In genomic region chr2:217356142-217356541, GRCh38 we compare ENCODE assay signal across 14 cellular contexts.
DNase-seq lines count a peak whose midpoint lies in the region; ATAC-seq and TF ChIP-seq lines count a peak whose summit lies in the region.
"Had no signal": no experiment of that assay in that cellular context is flagged by ENCODE, and none has a peak within 500 bp of the region (broad histone marks: within the 10 kb centered on the region; RNA-seq: fewer than 3 reads in every experiment).

No MANE protein-coding gene starts in this region.

- H3K4me3 ChIP-seq in IMR-90 (ENCODE audit: insufficient read depth, low read depth, low read length) (no peak overlapping the region), coronary artery (no peak overlapping the region), osteoblast (ENCODE audit: insufficient read depth, low read length) (no peak overlapping the region), thyroid gland (replicated peaks in 1 of 3) (no peak overlapping the region), suprapubic skin (no peak overlapping the region)
- H3K4me3 ChIP-seq: A549; BLaER1 treated with 17β-estradiol and CSF1 and Interleukin-3, amounts not matched to agents 10 nM and 100 nM; PC-9 had no signal

- peak overlapping the region; percentile 82 for H2BK120ac ChIP-seq in IMR-90 (ENCODE audit: low read depth, low read length)

- H3K79me1 ChIP-seq in IMR-90 (ENCODE audit: low read depth in 1 of 2, low read length in 2 of 2) = peaks cover 0 to 6% of the 10 kb centered on the region in 2 experiments; a peak in 2 of 4 replicates

- peak overlapping the region; percentile 52; the same call in 2 of the 3 replicates for H2BK15ac ChIP-seq in IMR-90 (ENCODE audit: low read depth, low read length)

- no CpG with 5 or more reads among the region's 1 CpG for WGBS in IMR-90 (ENCODE audit: extremely low coverage in 2 of 2, insufficient read length in 1 of 2), 2 experiments
- 95 to 100% methylated on average over 1 of the region's 1 CpG for WGBS in thyroid gland, 2 donors
- 95% methylated on average over 1 of the region's 1 CpG for WGBS in suprapubic skin

- dilution Hi-C loops in IMR-90 (cut with HindIII; ENCODE audit: low sequenced_read_pairs, unreplicated experiment) = no loop called here

- peaks cover 10% of the 10 kb centered on the region for H3K9me1 ChIP-seq in IMR-90 (ENCODE audit: insufficient read depth, low read length)

- peak overlapping the region; percentile 82 for H3K4ac ChIP-seq in IMR-90 (ENCODE audit: low read depth, low read length)

- H2BK5ac ChIP-seq in IMR-90 (ENCODE audit: low read depth, low read length, poor library complexity, severe bottlenecking) = no peak overlapping the region

- BruUV-seq in IMR-90 (replicated peaks; lab: Mats Ljungman, UMichigan) = no TSS peak

- TF ChIP-seq RAD21 in IMR-90 (IDR thresholded peaks at IDR 0.05; ENCODE audit: low read length) = no peak

- H3K56ac ChIP-seq in IMR-90 (ENCODE audit: extremely low read depth, insufficient read depth, low read length) = no peak overlapping the region

- H3K4me2 ChIP-seq in IMR-90 (ENCODE audit: low read depth, low read length) (no peak overlapping the region), osteoblast (ENCODE audit: insufficient read depth, low read length) (peak overlapping the region; percentile 73)
- H3K4me2 ChIP-seq: A549, PC-9 had no signal

- in situ Hi-C loops in IMR-90 (cut with MboI; ENCODE audit: low sequenced_read_pairs) = no loop called here

- H3K9me3 ChIP-seq in IMR-90 (ENCODE audit: control insufficient read depth, insufficient read depth, low read length) = no peaks in the 10 kb centered on the region
- H3K9me3 ChIP-seq in osteoblast (ENCODE audit: low read depth, low read length) = no peaks in the 10 kb centered on the region
- no peaks in the 10 kb centered on the region for H3K9me3 ChIP-seq in thyroid gland
- H3K9me3 ChIP-seq in suprapubic skin = no peaks in the 10 kb centered on the region
- H3K9me3 ChIP-seq: A549 had no signal

- H3K27ac ChIP-seq in IMR-90 (ENCODE audit: insufficient read depth, low read length) (no peak overlapping the region), coronary artery (peak overlapping the region; percentile 68 to 83), osteoblast (ENCODE audit: low read depth, low read length) (no peak overlapping the region), thyroid gland (peak overlapping the region; percentile 91 to 98 (median 97)), suprapubic skin (no peak overlapping the region)
- H3K27ac ChIP-seq: A549; BLaER1 treated with 17β-estradiol and CSF1 and Interleukin-3, amounts not matched to agents 10 nM and 100 nM; PC-9 had no signal

- peak overlapping the region; percentile 51; the same call in 1 of the 2 replicates for H3K23ac ChIP-seq in IMR-90 (ENCODE audit: low read depth, low read length)

- H2AK5ac ChIP-seq in IMR-90 (ENCODE audit: low read depth, low read length) = peak overlapping the region; percentile 83; the same call in 1 of the 2 replicates

- H3K18ac ChIP-seq in IMR-90 (ENCODE audit: low read depth, low read length) = peak overlapping the region; percentile 73

- no peak overlapping the region for H3K9ac ChIP-seq in IMR-90 (ENCODE audit: low read depth, low read length)
- H3K9ac ChIP-seq: BLaER1 treated with 17β-estradiol and CSF1 and Interleukin-3, amounts not matched to agents 10 nM and 100 nM had no signal

- H3K27me3 ChIP-seq in IMR-90 (ENCODE audit: control insufficient read depth, insufficient read depth, low read length) = no peaks in the 10 kb centered on the region
- H3K27me3 ChIP-seq in osteoblast (ENCODE audit: insufficient read depth, low read length) = no peaks in the 10 kb centered on the region
- no peaks in the 10 kb centered on the region for H3K27me3 ChIP-seq in thyroid gland
- peaks cover 4% of the 10 kb centered on the region for H3K27me3 ChIP-seq in suprapubic skin

- intact Hi-C loops in IMR-90 (cut with micrococcal nuclease) (no loop called here), thyroid gland (cut with DNase I) (no loop called here)

- H4K20me1 ChIP-seq in IMR-90 (ENCODE audit: insufficient read depth, low read length) (no peaks in the 10 kb centered on the region), osteoblast (ENCODE audit: insufficient read depth, low read length) (no peaks in the 10 kb centered on the region)
- H4K20me1 ChIP-seq: BLaER1 treated with 17β-estradiol and CSF1 and Interleukin-3, amounts not matched to agents 10 nM and 100 nM had no signal

- DNase-seq in IMR-90 = no peak
- DNase-seq in coronary artery (ENCODE audit: low spot score) = no peak
- no peak for DNase-seq in osteoblast (ENCODE audit: insufficient read length, low spot score, missing footprints)
- no peak for DNase-seq in thyroid gland
- DNase-seq in suprapubic skin (ENCODE audit: low spot score in 2 of 2) = no peak
- DNase-seq in islet precursor cell = no peak
- DNase-seq in DMS53 treated with DMSO at 0.1 percent for 48 hours (lab: John Stamatoyannopoulos, UW; ENCODE audit: unreplicated experiment) = no peak
- DNase-seq in GM03348 (ENCODE audit: low spot score) = no peak
- DNase-seq: NCI-H1048, NCI-H1694, NCI-H524, PC-9 had no signal

- POLR2A ChIA-PET in IMR-90 (lab: Charles Lee; ENCODE audit: unreplicated experiment) = no interaction called here

- no peak for TF ChIP-seq POLR2A in IMR-90 (IDR thresholded peaks at IDR 0.05; ENCODE audit: low read depth, low read length)
- no peak for TF ChIP-seq POLR2A in thyroid gland (IDR thresholded peaks at IDR 0.05)
- TF ChIP-seq POLR2A in suprapubic skin (IDR thresholded peaks at IDR 0.05) = no peak

- peak overlapping the region; percentile 61 for H2BK20ac ChIP-seq in IMR-90 (ENCODE audit: low read depth, low read length)

- TF ChIP-seq CTCF in IMR-90 (conservative IDR thresholded peaks at IDR 0.05; ENCODE audit: low read depth, low read length) (no peak), coronary artery (IDR thresholded peaks at IDR 0.05) (no peak), osteoblast (IDR thresholded peaks at IDR 0.05; ENCODE audit: extremely low read depth, low read depth, low read length) (no peak), thyroid gland (IDR thresholded peaks at IDR 0.05) (no peak), suprapubic skin (IDR thresholded peaks at IDR 0.05) (no peak)

- CTCF ChIA-PET in IMR-90 (lab: Yijun Ruan, JAX) = interaction anchor here (1.1 kb wide), 1 partner anchor 154 kb away, joined by 4 read pairs; no protein-coding TSS in a partner anchor

- H2AFZ ChIP-seq in IMR-90 (replicated peaks; ENCODE audit: low read length, poor library complexity) (no peak overlapping the region), osteoblast (ENCODE audit: low read length) (no peak overlapping the region)
- H2AFZ ChIP-seq: PC-9 had no signal

- no peak for ATAC-seq in IMR-90 (ENCODE audit: low read depth)
- ATAC-seq: A549 had no signal

- H3K36me3 ChIP-seq in IMR-90 (ENCODE audit: control insufficient read depth, insufficient read depth, low read length) = no peaks in the 10 kb centered on the region; the same call in 1 of the 2 replicates
- no peaks in the 10 kb centered on the region for H3K36me3 ChIP-seq in osteoblast (ENCODE audit: insufficient read depth, low read length)
- no peaks in the 10 kb centered on the region for H3K36me3 ChIP-seq in thyroid gland
- no peaks in the 10 kb centered on the region for H3K36me3 ChIP-seq in suprapubic skin
- H3K36me3 ChIP-seq: BLaER1 treated with 17β-estradiol and CSF1 and Interleukin-3, amounts not matched to agents 10 nM and 100 nM had no signal

- no peak overlapping the region for H2AK9ac ChIP-seq in IMR-90 (replicated peaks; ENCODE audit: low read depth, low read length, poor library complexity)

- no peak for TF ChIP-seq EP300 in suprapubic skin (IDR thresholded peaks at IDR 0.05)

- peak overlapping the region; percentile 46 for H4K91ac ChIP-seq in IMR-90 (ENCODE audit: insufficient read depth, low read depth, low read length)

- no peaks in the 10 kb centered on the region for H3K79me2 ChIP-seq in osteoblast (ENCODE audit: insufficient read depth, low read length)

- H3K14ac ChIP-seq in IMR-90 (replicated peaks; ENCODE audit: low read depth, low read length) = peak overlapping the region; percentile 56; the same call in 1 of the 2 replicates

- peaks cover 25% of the 10 kb centered on the region for H3K4me1 ChIP-seq in IMR-90 (ENCODE audit: control insufficient read depth, insufficient read depth, low read length)
- H3K4me1 ChIP-seq in osteoblast (ENCODE audit: insufficient read depth, low read length) = peaks cover 13% of the 10 kb centered on the region
- peaks cover 62 to 68% of the 10 kb centered on the region in 2 donors for H3K4me1 ChIP-seq in thyroid gland
- H3K4me1 ChIP-seq in suprapubic skin = peaks cover 14% of the 10 kb centered on the region

- peak overlapping the region; percentile 15 to 19; a peak in 3 of 4 replicates for H4K8ac ChIP-seq in IMR-90 (ENCODE audit: low read depth in 2 of 2, low read length in 2 of 2)

- H4K5ac ChIP-seq in IMR-90 (ENCODE audit: low read depth, low read length) = peak overlapping the region; percentile 80

TF ChIP-seq in IMR-90, 13 proteins besides CTCF, POLR2A, EP300 and RAD21 (continues in another document):
- TF ChIP-seq BHLHE40 (IDR thresholded peaks at IDR 0.05; ENCODE audit: low read depth, low read length) (no peak), USF2 (IDR thresholded peaks at IDR 0.05; ENCODE audit: low read depth, low read length) (no peak), RFX5 (IDR thresholded peaks at IDR 0.05; ENCODE audit: low read depth, low read length) (no peak), FOS (IDR thresholded peaks at IDR 0.05; ENCODE audit: low read depth, low read length) (no peak), NFE2L2 (IDR thresholded peaks at IDR 0.05; ENCODE audit: low read depth, low read length) (no peak), MAFK (IDR thresholded peaks at IDR 0.05; ENCODE audit: low read depth, low read length) (no peak), CHD1 (IDR thresholded peaks at IDR 0.05; ENCODE audit: low read depth, low read length) (no peak), SMC3 (IDR thresholded peaks at IDR 0.05; ENCODE audit: low read depth, low read length) (no peak), RCOR1 (IDR thresholded peaks at IDR 0.05; ENCODE audit: insufficient replicate concordance, low read length) (no peak), MXI1 (IDR thresholded peaks at IDR 0.05; ENCODE audit: borderline replicate concordance, low read depth, low read length) (no peak)

Comparison
In these comparisons a context has a peak if more than half of its experiments do, and no peak if none do; other contexts are left out.
1. H3K27ac ChIP-seq: peak in coronary artery (2 of 2) and thyroid gland (3 of 3); none in IMR-90 (single experiment), osteoblast (single experiment) and suprapubic skin (single experiment).